ENCODE assay signal across 13 cellular contexts in the genomic region with DNA sequence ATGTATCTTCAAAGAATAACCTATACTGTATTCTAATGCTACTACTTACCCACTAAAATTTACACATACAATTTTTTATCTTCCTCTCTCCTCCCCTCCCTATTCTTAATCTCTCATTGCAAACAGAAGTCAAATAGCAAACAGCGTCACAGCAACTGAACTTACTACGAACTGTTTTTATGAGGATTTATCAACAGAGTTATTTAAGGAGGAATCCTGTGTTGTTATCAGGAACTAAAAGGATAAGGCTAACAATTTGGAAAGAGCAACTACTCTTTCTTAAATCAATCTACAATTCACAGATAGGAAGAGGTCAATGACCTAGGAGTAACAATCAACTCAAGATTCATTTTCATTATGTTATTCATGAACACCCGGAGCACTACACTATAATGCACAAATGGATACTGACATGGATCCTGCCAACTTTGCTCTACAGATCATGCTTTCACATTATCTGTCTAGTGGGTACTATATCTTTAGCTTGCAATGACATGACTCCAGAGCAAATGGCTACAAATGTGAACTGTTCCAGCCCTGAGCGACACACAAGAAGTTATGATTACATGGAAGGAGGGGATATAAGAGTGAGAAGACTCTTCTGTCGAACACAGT. TPM values are rescaled to one million over a fixed set of nuclear protein-coding genes. Genes with fewer than 3 reads are reported as not detected.
DNase-seq lines count a peak whose midpoint lies in the region; ATAC-seq, FAIRE-seq and TF ChIP-seq lines count a peak whose summit lies in the region.
"Had no signal": no experiment of that assay in that cellular context is flagged by ENCODE, and none has a peak within 500 bp of the region (broad histone marks: within the 10 kb centered on the region; RNA-seq: fewer than 3 reads in every experiment).

No MANE protein-coding gene starts in this region.

- 43 to 48% methylated on average over 5 of the region's 5 CpGs for WGBS in pancreas, 2 donors
- WGBS in urinary bladder = 24% methylated on average over 5 of the region's 5 CpGs

- H3K36me3 ChIP-seq in cardiac muscle cell (no peaks in the 10 kb centered on the region), pancreas (no peaks in the 10 kb centered on the region), urinary bladder (ENCODE audit: insufficient read depth) (no peaks in the 10 kb centered on the region)

- H3K9me3 ChIP-seq in cardiac muscle cell (ENCODE audit: low read depth) (no peaks in the 10 kb centered on the region), pancreas (no peaks in the 10 kb centered on the region)

- intact Hi-C loops in pancreas (cut with DNase I) = no loop called here

- DNase-seq in astrocyte of the spinal cord (ENCODE audit: low read depth, low spot score) (no peak), cardiac muscle cell (ENCODE audit: low read depth in 1 of 2, low spot score in 1 of 2) (peak; percentile 17 to 69), pancreas (no peak), NCI-H510A treated with DMSO at 0.1 percent for 48 hours (lab: John Stamatoyannopoulos, UW) (no peak), NCI-H2107 (lab: John Stamatoyannopoulos, UW) (no peak), DMS 273 treated with DMSO at 0.1 percent for 48 hours (lab: John Stamatoyannopoulos, UW) (no peak)
- DNase-seq: COR-L47; NCI-H524; posterior cingulate gyrus; stimulated activated naive CD8-positive, alpha-beta T cell treated with anti-CD3 and anti-CD28 coated beads, Interleukin-15, amount 100 ng/mL, for 72 hours had no signal

- peak; percentile 29 for FAIRE-seq in pancreas (lab: Jason Lieb, UNC)

- in situ Hi-C loops in astrocyte of the spinal cord (cut with HindIII; ENCODE audit: low sequenced_read_pairs) = no loop called here

- no peaks in the 10 kb centered on the region for H3K27me3 ChIP-seq in cardiac muscle cell
- no peaks in the 10 kb centered on the region for H3K27me3 ChIP-seq in pancreas

- H3K4me1 ChIP-seq in cardiac muscle cell (ENCODE audit: low read depth) (peaks cover 42% of the 10 kb centered on the region), pancreas (no peaks in the 10 kb centered on the region), urinary bladder (ENCODE audit: insufficient read depth) (no peaks in the 10 kb centered on the region)

- H3K4me3 ChIP-seq in astrocyte of the spinal cord (ENCODE audit: low read depth, low read length) = peak overlapping the region; percentile 16
- H3K4me3 ChIP-seq in cardiac muscle cell = peak overlapping the region; percentile 15
- peak overlapping the region in 1 of 4 donors; percentile 2 for H3K4me3 ChIP-seq in pancreas
- H3K4me3 ChIP-seq in urinary bladder (ENCODE audit: low read depth, low read length) = peak overlapping the region; percentile 49

- H3K27ac ChIP-seq in cardiac muscle cell (peak overlapping the region; percentile 28), pancreas (no peak overlapping the region), urinary bladder (ENCODE audit: low read depth) (no peak overlapping the region)
- H3K27ac ChIP-seq: RWPE1 had no signal

- TF ChIP-seq CTCF in astrocyte of the spinal cord (IDR thresholded peaks at IDR 0.05; ENCODE audit: low read depth, low read length) (no peak), cardiac muscle cell (IDR thresholded peaks at IDR 0.05; ENCODE audit: low read depth, low read length) (no peak), pancreas (IDR thresholded peaks at IDR 0.05) (no peak)

- peak in 1 of 4 donors; percentile 22 for ATAC-seq in pancreas
- ATAC-seq: stimulated activated naive CD8-positive, alpha-beta T cell treated with anti-CD3 and anti-CD28 coated beads, Interleukin-15, amount 100 ng/mL, for 72 hours had no signal

RNA-seq across cellular contexts. Expression of gene FGF7, which starts 1.0 kb away (rescaled TPM):
- 3.8 and 5.1 TPM in 2 replicates for total RNA-seq in cardiac muscle cell
- 6.2 and 7.8 TPM in 2 replicates for polyA plus RNA-seq in cardiac muscle cell
- 10 to 100 TPM in 1 of 6 donors, 1 to 10 TPM in 5; 1.2 to 14.4 (median 3.9) TPM for total RNA-seq in pancreas
- polyA plus RNA-seq in pancreas = 1 to 10 TPM; 3.6 to 6.5 TPM
- total RNA-seq in urinary bladder = 57.8 TPM
- 56.4 TPM for polyA plus RNA-seq in urinary bladder
- total RNA-seq: activated CD8-positive, alpha-beta memory T cell treated with anti-CD3 and anti-CD28 coated beads for 36 hours had no signal

Comparison
In these comparisons a context has a peak if more than half of its experiments do, and no peak if none do; other contexts are left out.
1. DNase-seq: peak in cardiac muscle cell (2 of 2); none in astrocyte of the spinal cord (single experiment), pancreas (0 of 6), NCI-H510A treated with DMSO at 0.1 percent for 48 hours (single experiment), NCI-H2107 (single experiment) and DMS 273 treated with DMSO at 0.1 percent for 48 hours (single experiment).